ENCODE assay signal across 26 cellular contexts in genomic region chr7:99385564-99385963, GRCh38. TPM values are rescaled to one million over a fixed set of nuclear protein-coding genes. Genes with fewer than 3 reads are reported as not detected.
A peak's percentile ranks its signal among the peaks of the same experiment; 100 is the strongest.
DNase-seq lines count a peak whose midpoint lies in the region; ATAC-seq, FAIRE-seq and TF ChIP-seq lines count a peak whose summit lies in the region.
"Had no signal": no experiment of that assay in that cellular context is flagged by ENCODE, and none has a peak within 500 bp of the region (broad histone marks: within the 10 kb centered on the region; RNA-seq: fewer than 3 reads in every experiment).

No MANE protein-coding gene starts in this region.

- BruUV-seq in GM12878 (replicated peaks; lab: Mats Ljungman, UMichigan): no TSS peak

- H3K27ac ChIP-seq in HL-60 (replicated peaks) (peak overlapping the region; percentile 36), GM12878 (ENCODE audit: control insufficient read depth, insufficient read depth) (no peak overlapping the region; the same call in 1 of the 2 replicates), neutrophil (peak overlapping the region; percentile 57)
- H3K27ac ChIP-seq: adrenal gland, C4-2B, uterus had no signal

- RAD21 ChIA-PET in GM12878 (lab: Charles Lee; ENCODE audit: unreplicated experiment): no interaction called here

- peaks cover 40% of the 10 kb centered on the region for H3K36me3 Mint-ChIP-seq in activated CD8-positive, alpha-beta memory T cell treated with anti-CD3 and anti-CD28 coated beads, Interleukin-2, amount 10 ng/mL, durations not matched to agents 7 days and 5 days

- no peak overlapping the region for H2AFZ ChIP-seq in GM12878 (ENCODE audit: control insufficient read depth, low read depth, low read length)

- no peak for TF ChIP-seq EP300 in GM12878 (IDR thresholded peaks at IDR 0.05; ENCODE audit: borderline replicate concordance in 1 of 2, control insufficient read depth in 1 of 2, low read depth in 2 of 2, low read length in 2 of 2)

- no peak overlapping the region for H3K4me3 Mint-ChIP-seq in activated CD8-positive, alpha-beta memory T cell treated with anti-CD3 and anti-CD28 coated beads, Interleukin-2, amount 10 ng/mL, durations not matched to agents 7 days and 5 days
- H3K4me3 Mint-ChIP-seq: neural crest cell had no signal

- WGBS in GM12878 (ENCODE audit: insufficient coverage, insufficient replicate concordance, low lambda C conversion rate, missing lambda C conversion rate): 79% methylated on average over 8 of the region's 8 CpGs

- CTCF ChIA-PET in activated CD8-positive, alpha-beta memory T cell treated with anti-CD3 and anti-CD28 coated beads, Interleukin-2, amount 10 ng/mL, durations not matched to agents 7 days and 5 days (lab: Charles Lee): interaction anchor here (1.1 to 2.1 kb wide), 2 partner anchors 20 to 119 kb away, joined by 3 to 10 read pairs; partner anchors contain the start of gene ZKSCAN5
- CTCF ChIA-PET in GM12878 (lab: Yijun Ruan, JAX): interaction anchor here (0.8 to 1.3 kb wide), 2 partner anchors 15 to 26 kb away, joined by 3 to 5 read pairs; no protein-coding TSS in a partner anchor

- peaks cover 32% of the 10 kb centered on the region for H3K4me1 Mint-ChIP-seq in activated CD8-positive, alpha-beta memory T cell treated with anti-CD3 and anti-CD28 coated beads, Interleukin-2, amount 10 ng/mL, durations not matched to agents 7 days and 5 days

- H3K27me3 ChIP-seq in HL-60 (ENCODE audit: insufficient read depth, poor library complexity, severe bottlenecking) (no peaks in the 10 kb centered on the region), GM12878 (replicated peaks in 1 of 2; ENCODE audit: control insufficient read depth in 2 of 2, insufficient read depth in 2 of 2, low read length in 1 of 2) (no peaks in the 10 kb centered on the region), neutrophil (no peaks in the 10 kb centered on the region)
- H3K27me3 ChIP-seq: adrenal gland, uterus had no signal

- peaks cover 36% of the 10 kb centered on the region for H3K79me2 ChIP-seq in GM12878 (ENCODE audit: control insufficient read depth, insufficient read depth, low read length)

- no peak for ATAC-seq in activated CD8-positive, alpha-beta memory T cell treated with anti-CD3 and anti-CD28 coated beads, Interleukin-2, amount 10 ng/mL, durations not matched to agents 7 days and 5 days
- ATAC-seq in GM12878: no peak
- ATAC-seq in GM19463 (IDR thresholded peaks at IDR 0.05; ENCODE audit: unreplicated experiment): no peak
- ATAC-seq: SK-N-SH treated with all-trans-retinoic acid at 6 μM for 48 hours had no signal

- no peaks in the 10 kb centered on the region for H4K20me1 ChIP-seq in GM12878 (ENCODE audit: control insufficient read depth, insufficient read depth)

- H3K27ac Mint-ChIP-seq in activated CD8-positive, alpha-beta memory T cell treated with anti-CD3 and anti-CD28 coated beads, Interleukin-2, amount 10 ng/mL, durations not matched to agents 7 days and 5 days: peak overlapping the region; percentile 28

- H3K36me3 ChIP-seq in GM12878 (ENCODE audit: control insufficient read depth in 2 of 2, insufficient read depth in 2 of 2, low read length in 1 of 2): peaks cover 15 to 31% of the 10 kb centered on the region in 2 experiments
- H3K36me3 ChIP-seq in neutrophil: peaks cover 88% of the 10 kb centered on the region
- H3K36me3 ChIP-seq: uterus had no signal

- in situ Hi-C loops in GM12878 (cut with MboI): no loop called here

- intact Hi-C loops in GM12878 (cut with micrococcal nuclease; ENCODE audit: unreplicated experiment): no loop called here

- H3K27me3 Mint-ChIP-seq in activated CD8-positive, alpha-beta memory T cell treated with anti-CD3 and anti-CD28 coated beads, Interleukin-2, amount 10 ng/mL, durations not matched to agents 7 days and 5 days: no peaks in the 10 kb centered on the region

- H3K9me3 Mint-ChIP-seq in activated CD8-positive, alpha-beta memory T cell treated with anti-CD3 and anti-CD28 coated beads, Interleukin-2, amount 10 ng/mL, durations not matched to agents 7 days and 5 days (ENCODE audit: low read depth): no peaks in the 10 kb centered on the region
- H3K9me3 Mint-ChIP-seq: neural crest cell had no signal

- no peak for FAIRE-seq in GM12878 (lab: Jason Lieb, UNC)
- FAIRE-seq: RCC 7860, small intestine had no signal

- no peak for TF ChIP-seq RAD21 in GM12878 (IDR thresholded peaks at IDR 0.05; ENCODE audit: insufficient read depth, low read depth, low read length)

- TF ChIP-seq CTCF in HL-60 (IDR thresholded peaks at IDR 0.05; ENCODE audit: insufficient read depth, low read length): no peak
- no peak for TF ChIP-seq CTCF in GM12878 (IDR thresholded peaks at IDR 0.05 in 2 of 3, conservative IDR thresholded peaks at IDR 0.05 in 1 of 3; ENCODE audit: control insufficient read depth in 2 of 3, extremely low read depth in 1 of 3, insufficient read depth in 1 of 3, low read depth in 3 of 3, low read length in 3 of 3)
- no peak for TF ChIP-seq CTCF in neutrophil (IDR thresholded peaks at IDR 0.05)

- no peaks in the 10 kb centered on the region for H3K9me3 ChIP-seq in GM12878 (replicated peaks; ENCODE audit: control insufficient read depth, insufficient read depth, low read length)
- no peaks in the 10 kb centered on the region for H3K9me3 ChIP-seq in neutrophil
- H3K9me3 ChIP-seq: adrenal gland, HAP-1, uterus had no signal

- no peak for DNase-seq in activated CD8-positive, alpha-beta memory T cell treated with anti-CD3 and anti-CD28 coated beads, Interleukin-2, amount 10 ng/mL, durations not matched to agents 7 days and 5 days
- no peak for DNase-seq in activated CD8-positive, alpha-beta memory T cell treated with anti-CD3 and anti-CD28 coated beads, Interleukin-2, amount 50 U/mL, for 4 hours
- DNase-seq in HL-60 (ENCODE audit: low read depth in 1 of 2, low spot score in 1 of 2): no peak
- no peak for DNase-seq in GM12878 (ENCODE audit: low read depth, low spot score)
- no peak for DNase-seq in amygdala (lab: John Stamatoyannopoulos, UW)
- no peak for DNase-seq in mesenteric fat pad (ENCODE audit: low spot score)
- DNase-seq: adrenal gland; dermis blood vessel endothelial cell; DMS53; foreskin fibroblast; hypothalamus; mesenchymal stem cell; NCI-H187 treated with DMSO at 0.1 percent for 48 hours; NCI-H2227 treated with DMSO at 0.1 percent for 48 hours; NCI-H774; small intestine; stimulated activated CD4-positive, alpha-beta T cell treated with anti-CD3 and anti-CD28 coated beads, Interleukin-2, amount 100 ng/mL, for 48 hours; substantia nigra; uterus had no signal

- H3K4me3 ChIP-seq in HL-60 (replicated peaks; ENCODE audit: insufficient read depth, low read length) (no peak overlapping the region), GM12878 (no peak overlapping the region), neutrophil (ENCODE audit: low read depth in 1 of 2, low read length in 1 of 2) (no peak overlapping the region)
- H3K4me3 ChIP-seq: adrenal gland, HAP-1, uterus had no signal

- H3K4me1 ChIP-seq in GM12878 (ENCODE audit: control insufficient read depth, insufficient read depth, low read length) (peaks cover 13% of the 10 kb centered on the region), neutrophil (ENCODE audit: control insufficient read depth in 1 of 2, insufficient read depth in 1 of 2, low read depth in 1 of 2, low read length in 1 of 2) (peaks cover 19 to 31% of the 10 kb centered on the region in 2 experiments)
- H3K4me1 ChIP-seq: HAP-1 had no signal

- peak; percentile 61 for TF ChIP-seq POLR2A in GM12878 (IDR thresholded peaks at IDR 0.05; ENCODE audit: low read depth, low read length)

- no peak overlapping the region for H3K4me2 ChIP-seq in GM12878 (ENCODE audit: control insufficient read depth, insufficient read depth)

- POLR2A ChIA-PET in GM12878 (lab: Charles Lee): no interaction called here

- H3K9ac ChIP-seq in GM12878 (ENCODE audit: control insufficient read depth, insufficient read depth, low read length): no peak overlapping the region

- SMC1A ChIA-PET in GM12878 (lab: Charles Lee; ENCODE audit: uncharacterized antibody, unreplicated experiment): no interaction called here

RNA-seq across cellular contexts. Expression of gene ARPC1B, which starts 11.0 kb away (rescaled TPM):
- 100 to 1,000 TPM; 388 to 398 TPM for total RNA-seq in activated CD8-positive, alpha-beta memory T cell treated with anti-CD3 and anti-CD28 coated beads, Interleukin-2, amount 10 ng/mL, durations not matched to agents 7 days and 5 days
- total RNA-seq in GM12878 (2013; cell fraction: nucleolus; rRNA removed): 141 and 182 TPM in 2 replicates
- total RNA-seq in GM12878 (2014; rRNA removed) (719 and 762 TPM in 2 replicates), GM12878 (2014; rRNA removed; fragmentation: Illumina TruSeq; extraction: Trizol) (170 and 199 TPM in 2 replicates), GM12878 (2021) (368 and 403 TPM in 2 replicates), mesenteric fat pad (159 TPM)
- 363 TPM for polyA plus RNA-seq in GM12878 (2011; ENCODE audit: low read depth)
- polyA plus RNA-seq in GM12878 (2011; rRNA removed) (314 and 406 TPM in 2 replicates), GM12878 (2014; fragmentation: Illumina TruSeq; extraction: Trizol) (91.0 and 148 TPM in 2 replicates), GM12878 (2014; fragmentation: Nextera tagmentation; extraction: Ambion mirVana) (100 to 1,000 TPM in 1 of 2 experiments, 10 to 100 TPM in 1; 14.1 to 135 TPM), GM12878 (2014; rRNA removed) (628 and 811 TPM in 2 replicates), GM12878 (2016; fragmentation: Nextera tagmentation; extraction: Ambion mirVana) (100 to 1,000 TPM; 577 to 598 TPM)
- polyA plus RNA-seq in GM12878 (2011; cell fraction: cytosol; rRNA removed): 858 and 1,050 TPM in 2 replicates
- polyA plus RNA-seq in GM12878 (2011; cell fraction: nucleus; rRNA removed): 603 and 732 TPM in 2 replicates
- 639 and 642 TPM in 2 replicates for polyA plus RNA-seq in GM12878 (2012)
- 194 and 384 TPM in 2 replicates for polyA minus RNA-seq in GM12878 (2011; rRNA and poly(A)+ RNA removed)
- polyA minus RNA-seq in GM12878 (2011; cell fraction: cytosol; rRNA and poly(A)+ RNA removed): 199 and 205 TPM in 2 replicates
- polyA minus RNA-seq in GM12878 (2011; cell fraction: nucleus; rRNA and poly(A)+ RNA removed): 112 and 162 TPM in 2 replicates

RNA-seq across cellular contexts. Expression of gene PDAP1, which starts 22.8 kb away (rescaled TPM):
- total RNA-seq in activated CD8-positive, alpha-beta memory T cell treated with anti-CD3 and anti-CD28 coated beads, Interleukin-2, amount 10 ng/mL, durations not matched to agents 7 days and 5 days: 100 to 1,000 TPM in 1 of 2 experiments, 10 to 100 TPM in 1; 94.7 to 128 TPM
- total RNA-seq in GM12878 (2013; cell fraction: nucleolus; rRNA removed): 9.5 and 11.1 TPM in 2 replicates
- total RNA-seq in GM12878 (2014; rRNA removed) (35.9 and 37.8 TPM in 2 replicates), GM12878 (2014; rRNA removed; fragmentation: Illumina TruSeq; extraction: Trizol) (94.9 and 107 TPM in 2 replicates), GM12878 (2021) (111 and 114 TPM in 2 replicates), mesenteric fat pad (88.8 TPM)
- polyA plus RNA-seq in GM12878 (2011; ENCODE audit: low read depth): 68.1 TPM
- polyA plus RNA-seq in GM12878 (2011; rRNA removed) (30.5 and 48.4 TPM in 2 replicates), GM12878 (2014; fragmentation: Illumina TruSeq; extraction: Trizol) (132 and 200 TPM in 2 replicates), GM12878 (2014; fragmentation: Nextera tagmentation; extraction: Ambion mirVana) (10 to 100 TPM in 1 of 2 experiments, 1 to 10 TPM in 1; 6.6 to 13.8 TPM), GM12878 (2014; rRNA removed) (60.6 and 76.4 TPM in 2 replicates), GM12878 (2016; fragmentation: Nextera tagmentation; extraction: Ambion mirVana) (100 to 1,000 TPM in 1 of 2 experiments, 10 to 100 TPM in 1; 99.1 to 107 TPM)
- polyA plus RNA-seq in GM12878 (2011; cell fraction: cytosol; rRNA removed): 28.5 and 38.4 TPM in 2 replicates
- 19.5 and 39.0 TPM in 2 replicates for polyA plus RNA-seq in GM12878 (2011; cell fraction: nucleus; rRNA removed)
- 94.4 and 117 TPM in 2 replicates for polyA plus RNA-seq in GM12878 (2012)
- polyA minus RNA-seq in GM12878 (2011; rRNA and poly(A)+ RNA removed): 10.3 and 46.3 TPM in 2 replicates
- 8.9 and 9.8 TPM in 2 replicates for polyA minus RNA-seq in GM12878 (2011; cell fraction: cytosol; rRNA and poly(A)+ RNA removed)
- polyA minus RNA-seq in GM12878 (2011; cell fraction: nucleus; rRNA and poly(A)+ RNA removed): 2.7 and 8.7 TPM in 2 replicates

RNA-seq across cellular contexts. Expression of gene BUD31, which starts 23.2 kb away (rescaled TPM):
- total RNA-seq in activated CD8-positive, alpha-beta memory T cell treated with anti-CD3 and anti-CD28 coated beads, Interleukin-2, amount 10 ng/mL, durations not matched to agents 7 days and 5 days: 100 to 1,000 TPM; 116 to 138 TPM
- total RNA-seq in GM12878 (2013; cell fraction: nucleolus; rRNA removed): 18.3 and 21.9 TPM in 2 replicates
- total RNA-seq in GM12878 (2014; rRNA removed): 107 TPM in 2 replicates
- total RNA-seq in GM12878 (2014; rRNA removed; fragmentation: Illumina TruSeq; extraction: Trizol): 131 and 143 TPM in 2 replicates
- total RNA-seq in GM12878 (2021): 108 and 134 TPM in 2 replicates
- 88.1 TPM for polyA plus RNA-seq in GM12878 (2011; ENCODE audit: low read depth)
- 74.2 and 104 TPM in 2 replicates for polyA plus RNA-seq in GM12878 (2011; rRNA removed)
- 78.9 and 85.9 TPM in 2 replicates for polyA plus RNA-seq in GM12878 (2011; cell fraction: cytosol; rRNA removed)
- polyA plus RNA-seq in GM12878 (2011; cell fraction: nucleus; rRNA removed): 42.2 and 44.8 TPM in 2 replicates
- polyA plus RNA-seq in GM12878 (2012): 90.5 and 113 TPM in 2 replicates
- 185 and 257 TPM in 2 replicates for polyA plus RNA-seq in GM12878 (2014; fragmentation: Illumina TruSeq; extraction: Trizol)
- 100 to 1,000 TPM; 125 to 127 TPM for polyA plus RNA-seq in GM12878 (2014; fragmentation: Nextera tagmentation; extraction: Ambion mirVana)
- 112 and 118 TPM in 2 replicates for polyA plus RNA-seq in GM12878 (2014; rRNA removed)
- polyA plus RNA-seq in GM12878 (2016; fragmentation: Nextera tagmentation; extraction: Ambion mirVana): 100 to 1,000 TPM; 301 to 317 TPM
- polyA minus RNA-seq in GM12878 (2011; rRNA and poly(A)+ RNA removed): 41.5 and 60.5 TPM in 2 replicates
- 21.0 and 24.6 TPM in 2 replicates for polyA minus RNA-seq in GM12878 (2011; cell fraction: cytosol; rRNA and poly(A)+ RNA removed)
- 12.0 and 18.1 TPM in 2 replicates for polyA minus RNA-seq in GM12878 (2011; cell fraction: nucleus; rRNA and poly(A)+ RNA removed)
- total RNA-seq in mesenteric fat pad: 68.2 TPM

RNA-seq across cellular contexts. Expression of gene PTCD1, which starts 53.0 kb away (rescaled TPM):
- total RNA-seq in activated CD8-positive, alpha-beta memory T cell treated with anti-CD3 and anti-CD28 coated beads, Interleukin-2, amount 10 ng/mL, durations not matched to agents 7 days and 5 days: 1 to 10 TPM; 5.8 to 8.9 TPM
- 8.8 and 19.1 TPM in 2 replicates for total RNA-seq in GM12878 (2013; cell fraction: nucleolus; rRNA removed)
- total RNA-seq in GM12878 (2014; rRNA removed): 8.2 and 9.7 TPM in 2 replicates
- total RNA-seq in GM12878 (2014; rRNA removed; fragmentation: Illumina TruSeq; extraction: Trizol): 3.3 and 4.5 TPM in 2 replicates
- 6.2 and 8.8 TPM in 2 replicates for total RNA-seq in GM12878 (2021)
- 2.4 TPM for polyA plus RNA-seq in GM12878 (2011; ENCODE audit: low read depth)
- 3.0 and 4.2 TPM in 2 replicates for polyA plus RNA-seq in GM12878 (2011; rRNA removed)
- 4.4 and 6.9 TPM in 2 replicates for polyA plus RNA-seq in GM12878 (2011; cell fraction: cytosol; rRNA removed)
- polyA plus RNA-seq in GM12878 (2011; cell fraction: nucleus; rRNA removed): 9.9 and 10.2 TPM in 2 replicates
- 4.4 and 5.9 TPM in 2 replicates for polyA plus RNA-seq in GM12878 (2012)
- 0.78 and 1.9 TPM in 2 replicates for polyA plus RNA-seq in GM12878 (2014; fragmentation: Illumina TruSeq; extraction: Trizol)
- polyA plus RNA-seq in GM12878 (2014; fragmentation: Nextera tagmentation; extraction: Ambion mirVana): under 1 TPM; 0.26 to 0.42 TPM
- 7.6 and 8.7 TPM in 2 replicates for polyA plus RNA-seq in GM12878 (2014; rRNA removed)
- polyA plus RNA-seq in GM12878 (2016; fragmentation: Nextera tagmentation; extraction: Ambion mirVana): 1 to 10 TPM; 5.6 to 5.9 TPM
- polyA minus RNA-seq in GM12878 (2011; rRNA and poly(A)+ RNA removed): 2.8 and 6.6 TPM in 2 replicates
- polyA minus RNA-seq in GM12878 (2011; cell fraction: cytosol; rRNA and poly(A)+ RNA removed): 1.2 and 1.7 TPM in 2 replicates
- polyA minus RNA-seq in GM12878 (2011; cell fraction: nucleus; rRNA and poly(A)+ RNA removed): 3.0 and 4.6 TPM in 2 replicates
- total RNA-seq in mesenteric fat pad: 11.7 TPM

RNA-seq across cellular contexts. Expression of gene CPSF4, which starts 53.2 kb away (rescaled TPM):
- 10 to 100 TPM; 72.2 to 75.4 TPM for total RNA-seq in activated CD8-positive, alpha-beta memory T cell treated with anti-CD3 and anti-CD28 coated beads, Interleukin-2, amount 10 ng/mL, durations not matched to agents 7 days and 5 days
- 81.7 and 84.6 TPM in 2 replicates for total RNA-seq in GM12878 (2013; cell fraction: nucleolus; rRNA removed)
- total RNA-seq in GM12878 (2014; rRNA removed) (46.6 and 46.9 TPM in 2 replicates), GM12878 (2014; rRNA removed; fragmentation: Illumina TruSeq; extraction: Trizol) (31.1 and 31.6 TPM in 2 replicates), GM12878 (2021) (56.3 and 56.9 TPM in 2 replicates), mesenteric fat pad (54.7 TPM)
- 17.0 TPM for polyA plus RNA-seq in GM12878 (2011; ENCODE audit: low read depth)
- polyA plus RNA-seq in GM12878 (2011; rRNA removed) (28.4 and 51.3 TPM in 2 replicates), GM12878 (2014; fragmentation: Illumina TruSeq; extraction: Trizol) (25.2 and 45.8 TPM in 2 replicates), GM12878 (2014; fragmentation: Nextera tagmentation; extraction: Ambion mirVana) (10 to 100 TPM; 13.6 to 14.9 TPM), GM12878 (2014; rRNA removed) (70.1 and 76.9 TPM in 2 replicates), GM12878 (2016; fragmentation: Nextera tagmentation; extraction: Ambion mirVana) (10 to 100 TPM; 35.8 to 44.3 TPM)
- polyA plus RNA-seq in GM12878 (2011; cell fraction: cytosol; rRNA removed): 70.0 and 91.6 TPM in 2 replicates
- polyA plus RNA-seq in GM12878 (2011; cell fraction: nucleus; rRNA removed): 145 and 158 TPM in 2 replicates
- polyA plus RNA-seq in GM12878 (2012): 35.2 and 36.2 TPM in 2 replicates
- 43.1 and 53.2 TPM in 2 replicates for polyA minus RNA-seq in GM12878 (2011; rRNA and poly(A)+ RNA removed)
- polyA minus RNA-seq in GM12878 (2011; cell fraction: cytosol; rRNA and poly(A)+ RNA removed): 17.8 and 17.9 TPM in 2 replicates
- polyA minus RNA-seq in GM12878 (2011; cell fraction: nucleus; rRNA and poly(A)+ RNA removed): 25.1 and 38.1 TPM in 2 replicates
